In genomic region chr7:155405399-155406318, GRCh38 we compare ENCODE assay signal across 11 cellular contexts. TPM values are rescaled to one million over a fixed set of nuclear protein-coding genes. Genes with fewer than 3 reads are reported as not detected.
DNase-seq lines count a peak whose midpoint lies in the region; ATAC-seq and TF ChIP-seq lines count a peak whose summit lies in the region.
"Had no signal": no experiment of that assay in that cellular context is flagged by ENCODE, and none has a peak within 500 bp of the region (broad histone marks: within the 10 kb centered on the region; RNA-seq: fewer than 3 reads in every experiment).

No MANE protein-coding gene starts in this region.

- no peak overlapping the region for H3K27ac Mint-ChIP-seq in central memory CD8-positive, alpha-beta T cell (ENCODE audit: low read depth)
- H3K27ac Mint-ChIP-seq: T-helper 1 cell treated with Interleukin-12 subunit alpha and Interleukin-12 subunit beta and Interleukin-4 antibody, amounts not matched to agents 30 μg/mL and 1 μg/mL, for 36 hours had no signal

- H3K9me2 ChIP-seq in MM.1S (replicated peaks; ENCODE audit: insufficient read depth, low read length) = no peaks in the 10 kb centered on the region

- H4K20me1 ChIP-seq in DND-41 (ENCODE audit: insufficient read depth, low read length) = no peaks in the 10 kb centered on the region
- H4K20me1 ChIP-seq in MM.1S (ENCODE audit: insufficient read depth, low read length) = no peaks in the 10 kb centered on the region

- H3K4me2 ChIP-seq in DND-41 (ENCODE audit: insufficient read depth, low read length) (no peak overlapping the region), MM.1S (ENCODE audit: low read depth, low read length) (no peak overlapping the region)

- ATAC-seq in DND-41 (ENCODE audit: insufficient read depth, low read depth) (peak; percentile 62), HG02678 (IDR thresholded peaks at IDR 0.05; ENCODE audit: unreplicated experiment) (no peak), GM21390 (IDR thresholded peaks at IDR 0.05; ENCODE audit: unreplicated experiment) (no peak)
- peak; percentile 46 for ATAC-seq in central memory CD8-positive, alpha-beta T cell (replicated peaks; ENCODE audit: extremely low read depth, poor library complexity, severe bottlenecking)

- H3K4me3 Mint-ChIP-seq in central memory CD8-positive, alpha-beta T cell = no peak overlapping the region
- H3K4me3 Mint-ChIP-seq: T-helper 1 cell treated with Interleukin-12 subunit alpha and Interleukin-12 subunit beta and Interleukin-4 antibody, amounts not matched to agents 30 μg/mL and 1 μg/mL, for 36 hours had no signal

- H3K4me1 ChIP-seq in DND-41 (ENCODE audit: insufficient read depth, low read length) (no peaks in the 10 kb centered on the region), MM.1S (ENCODE audit: low read length) (no peaks in the 10 kb centered on the region)

- H3K36me3 Mint-ChIP-seq in central memory CD8-positive, alpha-beta T cell (ENCODE audit: insufficient read depth) = no peaks in the 10 kb centered on the region

- H3K36me3 ChIP-seq in DND-41 (ENCODE audit: insufficient read depth, low read length) (no peaks in the 10 kb centered on the region), MM.1S (replicated peaks; ENCODE audit: insufficient read depth, low read length) (no peaks in the 10 kb centered on the region)

- in situ Hi-C loops in KBM-7 (cut with MboI; ENCODE audit: low pct_unique_long_range_greater_than_20kb, low sequenced_read_pairs) = no loop called here

- no peak overlapping the region for H3K9ac ChIP-seq in DND-41 (ENCODE audit: low read depth, low read length)
- H3K9ac ChIP-seq in MM.1S (ENCODE audit: low read length) = no peak overlapping the region

- no peaks in the 10 kb centered on the region for H3K9me3 Mint-ChIP-seq in central memory CD8-positive, alpha-beta T cell
- H3K9me3 Mint-ChIP-seq: T-helper 1 cell treated with Interleukin-12 subunit alpha and Interleukin-12 subunit beta and Interleukin-4 antibody, amounts not matched to agents 30 μg/mL and 1 μg/mL, for 36 hours had no signal

- DNase-seq in DND-41 (no peak), KBM-7 (peak; percentile 5), myocyte (ENCODE audit: low read depth) (peak; percentile 35), MM.1S (no peak), amniotic stem cell (lab: John Stamatoyannopoulos, UW) (no peak)
- no peak for DNase-seq in central memory CD8-positive, alpha-beta T cell (ENCODE audit: low spot score in 2 of 2)
- DNase-seq: activated T-cell treated with anti-CD3 and anti-CD28 coated beads, Interleukin-2, amount 50 U/mL, for 1 hour; NCI-H2029 treated with DMSO at 0.1 percent for 48 hours had no signal

- H3K27me3 ChIP-seq in DND-41 (ENCODE audit: insufficient read depth, low read length, poor library complexity) = peaks cover 23% of the 10 kb centered on the region
- H3K27me3 ChIP-seq in MM.1S (replicated peaks; ENCODE audit: insufficient read depth, low read length) = peaks cover 64% of the 10 kb centered on the region

- H3K27ac ChIP-seq in DND-41 (ENCODE audit: low read length) (no peak overlapping the region), MM.1S (ENCODE audit: low read length) (no peak overlapping the region)

- H3K4me1 Mint-ChIP-seq in central memory CD8-positive, alpha-beta T cell = peaks cover 15% of the 10 kb centered on the region

- TF ChIP-seq CTCF in DND-41 (IDR thresholded peaks at IDR 0.05; ENCODE audit: borderline replicate concordance, extremely low read depth, low read length, poor library complexity, severe bottlenecking) (no peak), MM.1S (IDR thresholded peaks at IDR 0.05; ENCODE audit: low read length) (no peak)

- H3K79me2 ChIP-seq in DND-41 (ENCODE audit: insufficient read depth, low read length) = no peaks in the 10 kb centered on the region
- no peaks in the 10 kb centered on the region for H3K79me2 ChIP-seq in MM.1S (ENCODE audit: low read length)

- H2AFZ ChIP-seq in DND-41 (ENCODE audit: low read depth, low read length) (no peak overlapping the region), MM.1S (ENCODE audit: low read length) (no peak overlapping the region)

- H3K9me3 ChIP-seq in DND-41 (ENCODE audit: insufficient read depth, low read length, severe bottlenecking) (no peaks in the 10 kb centered on the region), MM.1S (replicated peaks; ENCODE audit: insufficient read depth, low read length) (no peaks in the 10 kb centered on the region)

- H3K27me3 Mint-ChIP-seq in central memory CD8-positive, alpha-beta T cell = peaks cover 42% of the 10 kb centered on the region

- H3F3A ChIP-seq in MM.1S (ENCODE audit: insufficient read depth, low read length) = no peaks in the 10 kb centered on the region

- H3K4me3 ChIP-seq in DND-41 (ENCODE audit: low read depth in 1 of 2, low read length in 2 of 2) (no peak overlapping the region), MM.1S (ENCODE audit: low read length) (no peak overlapping the region)

RNA-seq across cellular contexts. Expression of gene EN2, which starts 52.3 kb away (rescaled TPM):
- 0.91 and 1.7 TPM in 2 replicates for total RNA-seq in myocyte
- 0.82 TPM for polyA plus RNA-seq in myocyte (2012)

Comparison
In these comparisons a context has a peak if more than half of its experiments do, and no peak if none do; other contexts are left out.
1. ATAC-seq: peak in DND-41 (single experiment) and central memory CD8-positive, alpha-beta T cell (single experiment); none in HG02678 (single experiment) and GM21390 (single experiment).
2. DNase-seq: peak in KBM-7 (single experiment) and myocyte (single experiment); none in DND-41 (single experiment), central memory CD8-positive, alpha-beta T cell (0 of 2), MM.1S (single experiment) and amniotic stem cell (single experiment).